Comparison of ENCODE assay signal across 11 cellular contexts in genomic region chr14:89165810-89166209, GRCh38.
DNase-seq lines count a peak whose midpoint lies in the region; ATAC-seq and TF ChIP-seq lines count a peak whose summit lies in the region.
"Had no signal": no experiment of that assay in that cellular context is flagged by ENCODE, and none has a peak within 500 bp of the region (broad histone marks: within the 10 kb centered on the region; RNA-seq: fewer than 3 reads in every experiment).

No MANE protein-coding gene starts in this region.

- no peaks in the 10 kb centered on the region for H3K9me3 ChIP-seq in fibroblast of lung (ENCODE audit: control insufficient read depth, insufficient read depth, low read depth, low read length)
- H3K9me3 ChIP-seq in vagina: no peaks in the 10 kb centered on the region
- H3K9me3 ChIP-seq: pancreas had no signal

- intact Hi-C loops in vagina (cut with DNase I): no loop called here

- no peak for DNase-seq in stimulated activated naive CD8-positive, alpha-beta T cell treated with anti-CD3 and anti-CD28 coated beads, Interleukin-15, Interleukin-2, amounts not matched to agents 100 U/mL and 50 U/mL, for 24 hours
- peak in 1 of 2 donors; percentile 33 for DNase-seq in fibroblast of lung (ENCODE audit: low read depth in 2 of 2)
- DNase-seq in vagina (ENCODE audit: extremely low spot score in 2 of 2): no peak
- DNase-seq in mesenteric fat pad (ENCODE audit: low spot score): no peak
- DNase-seq: NCI-H774, pancreas, WERI-Rb-1 had no signal

- H3K27ac ChIP-seq in fibroblast of lung (ENCODE audit: insufficient read depth, low read length) (no peak overlapping the region), vagina (peak overlapping the region; percentile 47)
- H3K27ac ChIP-seq: pancreas, WERI-Rb-1 had no signal

- peak overlapping the region; percentile 29 for H2AFZ ChIP-seq in fibroblast of lung (ENCODE audit: low read length)

- peaks cover 29% of the 10 kb centered on the region for H3K4me1 Mint-ChIP-seq in stimulated activated naive CD8-positive, alpha-beta T cell treated with anti-CD3 and anti-CD28 coated beads, Interleukin-15, Interleukin-2, amounts not matched to agents 100 ng/mL and 50 ng/mL, for 24 hours (ENCODE audit: low read depth)

- no peak overlapping the region for H3K9ac ChIP-seq in fibroblast of lung (ENCODE audit: insufficient read depth, low read length)

- peak overlapping the region; percentile 91 for H3K4me2 ChIP-seq in fibroblast of lung (ENCODE audit: extremely low read depth, insufficient read depth, low read length)

- no peaks in the 10 kb centered on the region for H3K27me3 Mint-ChIP-seq in stimulated activated naive CD8-positive, alpha-beta T cell treated with anti-CD3 and anti-CD28 coated beads, Interleukin-15, Interleukin-2, amounts not matched to agents 100 ng/mL and 50 ng/mL, for 24 hours

- no peaks in the 10 kb centered on the region for H4K20me1 ChIP-seq in fibroblast of lung (ENCODE audit: control insufficient read depth, extremely low read depth, insufficient read depth, low read length)

- H3K4me3 Mint-ChIP-seq in stimulated activated naive CD8-positive, alpha-beta T cell treated with anti-CD3 and anti-CD28 coated beads, Interleukin-15, Interleukin-2, amounts not matched to agents 100 ng/mL and 50 ng/mL, for 24 hours: peak overlapping the region; percentile 71

- H3K4me3 ChIP-seq in fibroblast of lung (replicated peaks in 1 of 4; ENCODE audit: control extremely low read depth in 1 of 4, insufficient read depth in 1 of 4, low read depth in 3 of 4, low read length in 4 of 4) (peak overlapping the region in 2 of 4 experiments; percentile 4 to 24), vagina (peak overlapping the region in 1 of 2 donors; percentile 18)
- H3K4me3 ChIP-seq: pancreas had no signal

- H3K36me3 Mint-ChIP-seq in stimulated activated naive CD8-positive, alpha-beta T cell treated with anti-CD3 and anti-CD28 coated beads, Interleukin-15, Interleukin-2, amounts not matched to agents 100 ng/mL and 50 ng/mL, for 24 hours (ENCODE audit: low read depth): peaks cover 54% of the 10 kb centered on the region

- TF ChIP-seq CTCF in fibroblast of lung (conservative IDR thresholded peaks at IDR 0.05 in 1 of 2, IDR thresholded peaks at IDR 0.05 in 1 of 2; ENCODE audit: low read depth in 1 of 2, low read length in 2 of 2) (no peak), vagina (IDR thresholded peaks at IDR 0.05) (no peak)

- H3K27me3 ChIP-seq in fibroblast of lung (ENCODE audit: control insufficient read depth, insufficient read depth, low read length) (no peaks in the 10 kb centered on the region), vagina (no peaks in the 10 kb centered on the region)
- H3K27me3 ChIP-seq: pancreas had no signal

- no peak for ATAC-seq in stimulated activated naive CD8-positive, alpha-beta T cell treated with anti-CD3 and anti-CD28 coated beads, Interleukin-15, Interleukin-2, amounts not matched to agents 100 U/mL and 50 U/mL, for 24 hours
- ATAC-seq in HG03139 (IDR thresholded peaks at IDR 0.05; ENCODE audit: unreplicated experiment) (peak; percentile 20), HG02610 (IDR thresholded peaks at IDR 0.05; ENCODE audit: unreplicated experiment) (no peak), HG03039 (IDR thresholded peaks at IDR 0.05; ENCODE audit: unreplicated experiment) (no peak)

- no peak for TF ChIP-seq POLR2A in vagina (IDR thresholded peaks at IDR 0.05)

- H3K4me1 ChIP-seq in fibroblast of lung (ENCODE audit: control insufficient read depth, extremely low read depth, insufficient read depth, low read length) (peaks cover 2% of the 10 kb centered on the region), vagina (peaks cover 18% of the 10 kb centered on the region)
- H3K4me1 ChIP-seq: pancreas had no signal

- no peak overlapping the region for H3K27ac Mint-ChIP-seq in stimulated activated naive CD8-positive, alpha-beta T cell treated with anti-CD3 and anti-CD28 coated beads, Interleukin-15, Interleukin-2, amounts not matched to agents 100 ng/mL and 50 ng/mL, for 24 hours

- peaks cover 7% of the 10 kb centered on the region for H3K9me3 Mint-ChIP-seq in stimulated activated naive CD8-positive, alpha-beta T cell treated with anti-CD3 and anti-CD28 coated beads, Interleukin-15, Interleukin-2, amounts not matched to agents 100 ng/mL and 50 ng/mL, for 24 hours

- no peaks in the 10 kb centered on the region for H3K79me2 ChIP-seq in fibroblast of lung (ENCODE audit: control insufficient read depth, insufficient read depth, low read length)

- H3K36me3 ChIP-seq in fibroblast of lung (ENCODE audit: control insufficient read depth, insufficient read depth, low read length) (peaks cover 5% of the 10 kb centered on the region), vagina (peaks cover 0 to 13% of the 10 kb centered on the region in 2 donors)
- H3K36me3 ChIP-seq: WERI-Rb-1 had no signal
